Comparison of ENCODE assay signal across 9 cellular contexts in genomic region chr5:168365581-168366081, GRCh38.
A peak's percentile ranks its signal among the peaks of the same experiment; 100 is the strongest.
DNase-seq lines count a peak whose midpoint lies in the region; ATAC-seq and TF ChIP-seq lines count a peak whose summit lies in the region.
"Had no signal": no experiment of that assay in that cellular context is flagged by ENCODE, and none has a peak within 500 bp of the region (broad histone marks: within the 10 kb centered on the region; RNA-seq: fewer than 3 reads in every experiment).

No MANE protein-coding gene starts in this region.

- no peaks in the 10 kb centered on the region for H3K4me1 Mint-ChIP-seq in activated naive CD8-positive, alpha-beta T cell treated with anti-CD3 and anti-CD28 coated beads, Interleukin-2, amount 50 U/mL, for 24 hours

- no peak overlapping the region for H3K4me3 ChIP-seq in retinal pigment epithelial cell (ENCODE audit: low read length)

- no peaks in the 10 kb centered on the region for H3K9me3 Mint-ChIP-seq in activated naive CD8-positive, alpha-beta T cell treated with anti-CD3 and anti-CD28 coated beads, Interleukin-2, amount 50 U/mL, for 24 hours

- ATAC-seq in left cardiac atrium = peak; percentile 35 to 60
- no peak for ATAC-seq in activated naive CD8-positive, alpha-beta T cell treated with anti-CD3 and anti-CD28 coated beads, Interleukin-2, amount 50 U/mL, for 24 hours

- H3K36me3 Mint-ChIP-seq in activated naive CD8-positive, alpha-beta T cell treated with anti-CD3 and anti-CD28 coated beads, Interleukin-2, amount 50 U/mL, for 24 hours (ENCODE audit: low read depth) = no peaks in the 10 kb centered on the region

- H3K27me3 Mint-ChIP-seq in activated naive CD8-positive, alpha-beta T cell treated with anti-CD3 and anti-CD28 coated beads, Interleukin-2, amount 50 U/mL, for 24 hours = peaks cover 2% of the 10 kb centered on the region

- no peak overlapping the region for H3K27ac Mint-ChIP-seq in activated naive CD8-positive, alpha-beta T cell treated with anti-CD3 and anti-CD28 coated beads, Interleukin-2, amount 50 U/mL, for 24 hours

- TF ChIP-seq CTCF in GM12872 (IDR thresholded peaks at IDR 0.05; ENCODE audit: insufficient read depth, low read depth, low read length) (peak; percentile 6; the same call in 1 of the 3 replicates), retinal pigment epithelial cell (conservative IDR thresholded peaks at IDR 0.05; ENCODE audit: low read depth, low read length) (peak; percentile 51)

- intact Hi-C loops in left cardiac atrium (cut with DNase I) = no loop called here

- DNase-seq in T1000 (lab: John Stamatoyannopoulos, UW) (peak; percentile 7), left cardiac atrium (peak; percentile 56), retinal pigment epithelial cell (ENCODE audit: low read depth) (no peak), DMS53 (lab: John Stamatoyannopoulos, UW) (no peak), activated T-cell treated with anti-CD3 and anti-CD28 coated beads for 4 hours (no peak), NCI-H82 treated with DMSO at 0.1 percent for 48 hours (lab: John Stamatoyannopoulos, UW; ENCODE audit: unreplicated experiment) (no peak)
- no peak for DNase-seq in activated naive CD8-positive, alpha-beta T cell treated with anti-CD3 and anti-CD28 coated beads, Interleukin-2, amount 50 U/mL, for 24 hours
- DNase-seq: NCI-H1436 treated with DMSO at 0.1 percent for 48 hours had no signal

- H3K4me3 Mint-ChIP-seq in activated naive CD8-positive, alpha-beta T cell treated with anti-CD3 and anti-CD28 coated beads, Interleukin-2, amount 50 U/mL, for 24 hours = no peak overlapping the region

Comparison
In these comparisons a context has a peak if more than half of its experiments do, and no peak if none do; other contexts are left out.
1. DNase-seq: peak in T1000 (single experiment) and left cardiac atrium (single experiment); none in retinal pigment epithelial cell (single experiment), DMS53 (single experiment), activated T-cell treated with anti-CD3 and anti-CD28 coated beads for 4 hours (single experiment), activated naive CD8-positive, alpha-beta T cell treated with anti-CD3 and anti-CD28 coated beads, Interleukin-2, amount 50 U/mL, for 24 hours (single experiment) and NCI-H82 treated with DMSO at 0.1 percent for 48 hours (single experiment).